In genomic region chr7:27175005-27175625, GRCh38 we compare ENCODE assay signal across 9 cellular contexts. TPM values are rescaled to one million over a fixed set of nuclear protein-coding genes. Genes with fewer than 3 reads are reported as not detected.
DNase-seq lines count a peak whose midpoint lies in the region; ATAC-seq, FAIRE-seq and TF ChIP-seq lines count a peak whose summit lies in the region.
"Had no signal": no experiment of that assay in that cellular context is flagged by ENCODE, and none has a peak within 500 bp of the region (broad histone marks: within the 10 kb centered on the region; RNA-seq: fewer than 3 reads in every experiment).

No MANE protein-coding gene starts in this region.

- no peak overlapping the region for H3K56ac ChIP-seq in H1 (replicated peaks; ENCODE audit: insufficient read length, low read depth, low read length)

- 46% methylated on average over 11 of the region's 11 CpGs; no CpG with 5 or more reads in 1 of the 2 experiments for WGBS in H1 (ENCODE audit: extremely low coverage in 1 of 2, insufficient coverage in 1 of 2, insufficient read length in 1 of 2, insufficient replicate concordance in 2 of 2, low coverage in 1 of 2, low lambda C conversion rate in 2 of 2, missing lambda C conversion rate in 1 of 2), 2 experiments

- no peak for FAIRE-seq in H1 (lab: Jason Lieb, UNC)

- no peak for TF ChIP-seq CTCF in Loucy (conservative IDR thresholded peaks at IDR 0.05; ENCODE audit: low read length)
- no peak for TF ChIP-seq CTCF in H1 (IDR thresholded peaks at IDR 0.05; ENCODE audit: control extremely low read depth in 1 of 3, insufficient read depth in 1 of 3, low read depth in 1 of 3, low read length in 3 of 3)

- H2BK15ac ChIP-seq in H1 (ENCODE audit: low read length): no peak overlapping the region

- H3K36me3 ChIP-seq in Loucy (ENCODE audit: insufficient read depth, low read length) (peaks cover 24% of the 10 kb centered on the region), H1 (ENCODE audit: control insufficient read depth in 2 of 4, insufficient read depth in 4 of 4, low read length in 3 of 4) (peaks cover 0 to 18% (median 0%) of the 10 kb centered on the region in 4 experiments; a peak in 1 of 8 replicates)

- no peaks in the 10 kb centered on the region; the same call in 1 of the 2 replicates for H3K23me2 ChIP-seq in H1 (ENCODE audit: low read depth, low read length)

- H2AFZ ChIP-seq in Loucy (ENCODE audit: low read length) (no peak overlapping the region), H1 (ENCODE audit: low read length) (no peak overlapping the region)

- no peak overlapping the region for H4K5ac ChIP-seq in H1 (ENCODE audit: insufficient read length, low read depth, low read length)

- H2BK120ac ChIP-seq in H1 (replicated peaks; ENCODE audit: low read depth, low read length): no peak overlapping the region

- H3K9ac ChIP-seq in Loucy (ENCODE audit: low read depth, low read length, poor library complexity, severe bottlenecking) (peak overlapping the region; percentile 99), H1 (replicated peaks in 1 of 4; ENCODE audit: extremely low read depth in 1 of 4, low read depth in 3 of 4, low read length in 3 of 4) (no peak overlapping the region)

- H3K23ac ChIP-seq in H1 (ENCODE audit: insufficient read length): no peak overlapping the region

- no peaks in the 10 kb centered on the region for H3K79me1 ChIP-seq in H1 (ENCODE audit: low read depth, low read length)

- H2AK5ac ChIP-seq in H1 (ENCODE audit: low read depth, low read length): no peak overlapping the region

- peak; percentile 2 for ATAC-seq in sciatic nerve
- ATAC-seq in HG03139 (IDR thresholded peaks at IDR 0.05; ENCODE audit: unreplicated experiment): no peak
- ATAC-seq in HG03342 (IDR thresholded peaks at IDR 0.05; ENCODE audit: unreplicated experiment): no peak
- ATAC-seq in GM18511 (IDR thresholded peaks at IDR 0.05; ENCODE audit: unreplicated experiment): no peak

- H3F3A ChIP-seq in Loucy (ENCODE audit: low read depth): 0 out of 2 replicates have a peak, but pooled peaks cover 4% of the 10 kb centered on the region

- TF ChIP-seq RAD21 in H1 (IDR thresholded peaks at IDR 0.05 in 1 of 2, conservative IDR thresholded peaks at IDR 0.05 in 1 of 2; ENCODE audit: low read depth in 2 of 2, low read length in 2 of 2): no peak

- H3K4me2 ChIP-seq in Loucy (ENCODE audit: low read depth, low read length, poor library complexity, severe bottlenecking) (peak overlapping the region; percentile 98), H1 (ENCODE audit: insufficient read depth in 1 of 2, low read depth in 2 of 2, low read length in 2 of 2) (no peak overlapping the region)

- no peak for TF ChIP-seq EP300 in H1 (IDR thresholded peaks at IDR 0.05; ENCODE audit: borderline replicate concordance in 1 of 2, low read depth in 2 of 2, low read length in 2 of 2)

- H3K4me3 ChIP-seq in Loucy (ENCODE audit: low read length, poor library complexity, severe bottlenecking) (peak overlapping the region; percentile 94), H1 (ENCODE audit: extremely low read depth in 1 of 4, insufficient read depth in 2 of 4, low read depth in 3 of 4, low read length in 4 of 4) (no peak overlapping the region)

- H3K4me1 ChIP-seq in Loucy (ENCODE audit: insufficient read depth, low read length, poor library complexity, severe bottlenecking): peaks cover 29% of the 10 kb centered on the region
- peaks cover 4 to 11% (median 5%) of the 10 kb centered on the region in 4 experiments; a peak in 5 of 7 replicates for H3K4me1 ChIP-seq in H1 (replicated peaks in 1 of 4; ENCODE audit: control insufficient read depth in 3 of 4, insufficient read depth in 4 of 4, low read length in 3 of 4)

- H4K20me1 ChIP-seq in Loucy (ENCODE audit: insufficient read depth, low read length, poor library complexity, severe bottlenecking) (peaks cover 76% of the 10 kb centered on the region), H1 (replicated peaks in 1 of 2; ENCODE audit: control insufficient read depth in 1 of 2, insufficient read depth in 2 of 2, low read length in 2 of 2) (peaks cover 39 to 54% of the 10 kb centered on the region in 2 experiments)

- intact Hi-C loops in sciatic nerve (cut with DNase I): no loop called here

- no peak overlapping the region for H2BK5ac ChIP-seq in H1 (ENCODE audit: low read depth, low read length)

- H3K27ac ChIP-seq in H1 (ENCODE audit: low read depth, low read length): no peak overlapping the region

- no peaks in the 10 kb centered on the region for H3K9me2 ChIP-seq in Loucy (replicated peaks; ENCODE audit: low read depth, low read length)

- peaks cover 100% of the 10 kb centered on the region for H3K79me2 ChIP-seq in Loucy (ENCODE audit: insufficient read depth, low read length)
- no peaks in the 10 kb centered on the region for H3K79me2 ChIP-seq in H1 (ENCODE audit: control insufficient read depth in 1 of 2, insufficient read depth in 2 of 2, low read length in 2 of 2)

- no peak overlapping the region for H2BK12ac ChIP-seq in H1 (ENCODE audit: low read depth, low read length)

- H2BK20ac ChIP-seq in H1 (ENCODE audit: low read length): no peak overlapping the region

- peak; percentile 68 for DNase-seq in ELR (ENCODE audit: low read depth)
- peak in 1 of 2 experiments; percentile 45 for DNase-seq in H1 (ENCODE audit: low read depth in 1 of 2, low spot score in 2 of 2)
- peak; percentile 51 for DNase-seq in sciatic nerve (ENCODE audit: low spot score)

- no peak overlapping the region for H3K4ac ChIP-seq in H1 (replicated peaks; ENCODE audit: insufficient read length, low read depth, low read length)

- H3K27me3 ChIP-seq in Loucy (ENCODE audit: insufficient read depth, low read length, poor library complexity, severe bottlenecking) (peaks cover 51% of the 10 kb centered on the region), H1 (replicated peaks in 1 of 4; ENCODE audit: control insufficient read depth in 3 of 4, extremely low read depth in 1 of 4, insufficient read depth in 3 of 4, low read length in 3 of 4) (peaks cover 95 to 100% (median 99%) of the 10 kb centered on the region in 4 experiments)

- CTCF ChIA-PET in H1 (lab: Charles Lee; ENCODE audit: partially characterized antibody): interaction anchor here (0.8 to 5.4 kb wide), 8 partner anchors 10 to 67 kb away, joined by 3 to 20 read pairs (median 4); partner anchors contain the start of genes EVX1, HOXA11, HOXA5 and HOXA9

- H3K14ac ChIP-seq in H1 (ENCODE audit: insufficient read length): no peak overlapping the region

- POLR2A ChIA-PET in H1 (lab: Charles Lee; ENCODE audit: partially characterized antibody): no interaction called here

- TF ChIP-seq POLR2A in H1 (IDR thresholded peaks at IDR 0.05; ENCODE audit: control extremely low read depth in 1 of 2, low read depth in 2 of 2, low read length in 2 of 2): no peak

- H4K8ac ChIP-seq in H1 (ENCODE audit: extremely low read depth, insufficient read depth, low read length): no peak overlapping the region

- no peak overlapping the region for H4K91ac ChIP-seq in H1 (replicated peaks; ENCODE audit: insufficient read length, low read length)

- H3K9me3 ChIP-seq in Loucy (ENCODE audit: insufficient read depth, low read depth, low read length) (no peaks in the 10 kb centered on the region), H1 (ENCODE audit: insufficient read depth in 2 of 2, low read depth in 1 of 2, low read length in 1 of 2) (no peaks in the 10 kb centered on the region; a peak in 1 of 4 replicates)

- no peak overlapping the region for H3K18ac ChIP-seq in H1 (ENCODE audit: extremely low read depth, low read length)

RNA-seq across cellular contexts. Expression of gene HOXA10, which starts 1.0 kb away (rescaled TPM):
- not detected in 2 replicates for total RNA-seq in H1 (2021; fragmentation: NEBNext Ultra II Directional; extraction: Animal tissue kit (Norgen Biotek cat#: 25700))
- not detected in 2 replicates for polyA plus RNA-seq in H1 (2011; rRNA removed)
- polyA plus RNA-seq in H1 (2011; cell fraction: cytosol; rRNA removed): not detected
- not detected for polyA plus RNA-seq in H1 (2011; cell fraction: nucleus; rRNA removed)
- not detected in 4 replicates for polyA plus RNA-seq in H1 (2012, experiment 1 of 2)
- not detected for polyA plus RNA-seq in H1 (2012, experiment 2 of 2)
- polyA plus RNA-seq in H1 (2013, experiment 1 of 2): not detected
- polyA plus RNA-seq in H1 (2013, experiment 2 of 2): not detected
- not detected in 2 replicates for polyA minus RNA-seq in H1 (2011; rRNA and poly(A)+ RNA removed)
- polyA minus RNA-seq in H1 (2011; cell fraction: cytosol; rRNA and poly(A)+ RNA removed): not detected
- polyA minus RNA-seq in H1 (2011; cell fraction: nucleus; rRNA and poly(A)+ RNA removed): not detected
- 11.2 TPM for total RNA-seq in sciatic nerve
- polyA plus RNA-seq: neural cell had no signal

RNA-seq across cellular contexts. Expression of gene HOXA9, which starts 9.8 kb away (rescaled TPM):
- not detected in 2 replicates for total RNA-seq in H1 (2021; fragmentation: NEBNext Ultra II Directional; extraction: Animal tissue kit (Norgen Biotek cat#: 25700))
- not detected in 2 replicates for polyA plus RNA-seq in H1 (2011; rRNA removed)
- polyA plus RNA-seq in H1 (2011; cell fraction: cytosol; rRNA removed): not detected
- not detected for polyA plus RNA-seq in H1 (2011; cell fraction: nucleus; rRNA removed)
- polyA plus RNA-seq in H1 (2012, experiment 1 of 2): not detected in 4 replicates
- not detected for polyA plus RNA-seq in H1 (2012, experiment 2 of 2)
- not detected for polyA plus RNA-seq in H1 (2013, experiment 1 of 2)
- not detected for polyA plus RNA-seq in H1 (2013, experiment 2 of 2)
- not detected in 2 replicates for polyA minus RNA-seq in H1 (2011; rRNA and poly(A)+ RNA removed)
- not detected for polyA minus RNA-seq in H1 (2011; cell fraction: cytosol; rRNA and poly(A)+ RNA removed)
- not detected for polyA minus RNA-seq in H1 (2011; cell fraction: nucleus; rRNA and poly(A)+ RNA removed)
- 7.1 TPM for total RNA-seq in sciatic nerve
- polyA plus RNA-seq: neural cell had no signal

RNA-seq across cellular contexts. Expression of gene HOXA11, which starts 9.9 kb away (rescaled TPM):
- not detected in 2 replicates for total RNA-seq in H1 (2021; fragmentation: NEBNext Ultra II Directional; extraction: Animal tissue kit (Norgen Biotek cat#: 25700))
- not detected in 2 replicates for polyA plus RNA-seq in H1 (2011; rRNA removed)
- polyA plus RNA-seq in H1 (2011; cell fraction: cytosol; rRNA removed): not detected
- polyA plus RNA-seq in H1 (2011; cell fraction: nucleus; rRNA removed): not detected
- not detected in 4 replicates for polyA plus RNA-seq in H1 (2012, experiment 1 of 2)
- polyA plus RNA-seq in H1 (2012, experiment 2 of 2): not detected
- not detected for polyA plus RNA-seq in H1 (2013, experiment 1 of 2)
- polyA plus RNA-seq in H1 (2013, experiment 2 of 2): not detected
- not detected in 2 replicates for polyA minus RNA-seq in H1 (2011; rRNA and poly(A)+ RNA removed)
- polyA minus RNA-seq in H1 (2011; cell fraction: cytosol; rRNA and poly(A)+ RNA removed): not detected
- polyA minus RNA-seq in H1 (2011; cell fraction: nucleus; rRNA and poly(A)+ RNA removed): not detected
- 1.3 TPM for total RNA-seq in sciatic nerve
- polyA plus RNA-seq: esophagus, neural cell had no signal

RNA-seq across cellular contexts. Expression of gene HOXA7, which starts 18.6 kb away (rescaled TPM):
- total RNA-seq in H1 (2021; fragmentation: NEBNext Ultra II Directional; extraction: Animal tissue kit (Norgen Biotek cat#: 25700)): not detected in 2 replicates
- polyA plus RNA-seq in H1 (2011; rRNA removed): 0.03 TPM in 1 of 2 replicates, not detected in the other
- not detected for polyA plus RNA-seq in H1 (2011; cell fraction: cytosol; rRNA removed)
- not detected for polyA plus RNA-seq in H1 (2011; cell fraction: nucleus; rRNA removed)
- polyA plus RNA-seq in H1 (2012, experiment 1 of 2): not detected in 4 replicates
- polyA plus RNA-seq in H1 (2012, experiment 2 of 2): not detected
- polyA plus RNA-seq in H1 (2013, experiment 1 of 2): 0.02 TPM
- 0.02 TPM for polyA plus RNA-seq in H1 (2013, experiment 2 of 2)
- polyA minus RNA-seq in H1 (2011; rRNA and poly(A)+ RNA removed): not detected in 2 replicates
- polyA minus RNA-seq in H1 (2011; cell fraction: cytosol; rRNA and poly(A)+ RNA removed): not detected
- not detected for polyA minus RNA-seq in H1 (2011; cell fraction: nucleus; rRNA and poly(A)+ RNA removed)
- 6.2 TPM for total RNA-seq in sciatic nerve
- polyA plus RNA-seq: neural cell had no signal

RNA-seq across cellular contexts. Expression of gene HOXA3, which starts 22.7 kb away (rescaled TPM):
- not detected in 2 replicates for total RNA-seq in H1 (2021; fragmentation: NEBNext Ultra II Directional; extraction: Animal tissue kit (Norgen Biotek cat#: 25700))
- polyA plus RNA-seq in H1 (2011; rRNA removed): not detected in 2 replicates
- not detected for polyA plus RNA-seq in H1 (2011; cell fraction: cytosol; rRNA removed)
- polyA plus RNA-seq in H1 (2011; cell fraction: nucleus; rRNA removed): not detected
- not detected in 4 replicates for polyA plus RNA-seq in H1 (2012, experiment 1 of 2)
- polyA plus RNA-seq in H1 (2012, experiment 2 of 2): not detected
- polyA plus RNA-seq in H1 (2013, experiment 1 of 2): not detected
- polyA plus RNA-seq in H1 (2013, experiment 2 of 2): not detected
- not detected in 2 replicates for polyA minus RNA-seq in H1 (2011; rRNA and poly(A)+ RNA removed)
- not detected for polyA minus RNA-seq in H1 (2011; cell fraction: cytosol; rRNA and poly(A)+ RNA removed)
- not detected for polyA minus RNA-seq in H1 (2011; cell fraction: nucleus; rRNA and poly(A)+ RNA removed)
- 20.9 TPM for total RNA-seq in sciatic nerve
- polyA plus RNA-seq: neural cell had no signal

Comparison
In these comparisons a context has a peak if more than half of its experiments do, and no peak if none do; other contexts are left out.
1. RNA of gene HOXA10, which starts 1.0 kb away (total RNA-seq): 11.2 TPM in sciatic nerve (single experiment); not detected in H1; every median in the first group is over 10 times any median in the second.